8 cellular contexts compared by ENCODE assay signal in the genomic region with DNA sequence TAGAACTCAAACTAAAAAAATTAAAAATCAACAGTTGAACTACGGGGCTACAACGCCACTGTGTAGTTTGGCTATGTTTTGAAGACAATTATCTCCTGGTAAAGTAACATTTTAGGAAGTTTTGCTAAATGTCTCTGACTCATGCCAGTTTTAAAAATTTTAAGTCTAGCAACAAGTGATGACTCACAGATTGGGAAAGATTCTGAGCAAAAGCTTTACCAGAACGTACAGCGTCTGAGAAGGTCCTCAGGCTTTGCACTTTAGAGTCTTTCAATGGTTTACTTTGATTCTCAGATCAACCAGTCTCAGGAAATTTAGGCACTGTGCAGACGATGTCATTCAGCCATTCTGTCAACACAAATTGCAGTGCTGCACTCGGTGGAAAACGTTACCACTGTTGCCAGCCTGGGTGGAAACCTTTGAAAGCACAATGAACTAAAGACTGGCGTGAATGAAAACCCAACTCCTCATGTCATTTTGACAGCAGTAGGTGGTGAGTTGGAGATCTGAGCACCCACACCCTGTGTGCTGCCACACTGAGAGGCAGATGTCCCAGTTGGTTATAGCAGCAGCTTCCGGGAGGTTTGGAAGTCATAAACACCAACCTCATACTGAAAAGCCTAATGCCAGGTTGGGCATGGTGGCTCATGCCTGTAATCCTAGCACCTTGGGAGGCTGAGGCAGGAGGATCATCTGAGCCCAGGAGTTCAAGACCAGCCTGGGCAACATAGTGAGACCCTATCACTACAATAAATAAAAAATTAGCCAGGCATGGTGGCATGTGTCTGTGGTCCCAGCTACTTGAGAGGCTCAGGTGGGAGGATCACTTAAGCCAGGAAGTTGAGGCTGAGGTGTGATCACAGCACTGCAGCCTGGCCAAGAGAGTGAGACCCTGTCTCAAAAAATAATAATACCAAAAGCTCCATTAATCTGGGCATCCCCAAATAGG. TPM values are rescaled to one million over a fixed set of nuclear protein-coding genes. Genes with fewer than 3 reads are reported as not detected.
DNase-seq lines count a peak whose midpoint lies in the region; ATAC-seq lines count a peak whose summit lies in the region.

No MANE protein-coding gene starts in this region.

- H2AK5ac ChIP-seq in mesenchymal stem cell (ENCODE audit: low read length, severe bottlenecking) = no peak overlapping the region

- WGBS in mesenchymal stem cell = 33% methylated on average over 9 of the region's 9 CpGs

- peaks cover 5% of the 10 kb centered on the region for H3K79me1 ChIP-seq in mesenchymal stem cell (replicated peaks; ENCODE audit: low read length, poor library complexity, severe bottlenecking)

- H3K27ac ChIP-seq in mesenchymal stem cell (ENCODE audit: low read length, poor library complexity, severe bottlenecking) = peak overlapping the region; percentile 4

- H3K36me3 ChIP-seq in mesenchymal stem cell (ENCODE audit: control insufficient read depth in 1 of 2, insufficient read depth in 2 of 2, low read depth in 1 of 2, low read length in 2 of 2) = peaks cover 20 to 32% of the 10 kb centered on the region in 2 experiments

- H2AFZ ChIP-seq in mesenchymal stem cell (ENCODE audit: low read depth, low read length) = no peak overlapping the region

- DNase-seq in AG20443 (ENCODE audit: low spot score) (peak; percentile 79), HS-27A (ENCODE audit: low read depth) (peak; percentile 74), amniotic epithelial cell (ENCODE audit: low read depth) (peak; percentile 87), mesenchymal stem cell (peak; percentile 90), RPMI8226 (no peak)

- H4K91ac ChIP-seq in mesenchymal stem cell (ENCODE audit: low read length) = no peak overlapping the region

- H2BK5ac ChIP-seq in mesenchymal stem cell (ENCODE audit: low read depth, low read length, poor library complexity, severe bottlenecking) = no peak overlapping the region

- no peaks in the 10 kb centered on the region for H3K9me3 ChIP-seq in mesenchymal stem cell (ENCODE audit: control insufficient read depth, low read length)

- ATAC-seq in GM21825 (IDR thresholded peaks at IDR 0.05; ENCODE audit: unreplicated experiment) (no peak), HG03159 (IDR thresholded peaks at IDR 0.05; ENCODE audit: unreplicated experiment) (no peak), GM19324 (IDR thresholded peaks at IDR 0.05; ENCODE audit: low FRiP score, unreplicated experiment) (no peak)

- peaks cover 11% of the 10 kb centered on the region for H3K4me1 ChIP-seq in mesenchymal stem cell (ENCODE audit: control insufficient read depth, insufficient read depth, low read depth, low read length)

- H3K23ac ChIP-seq in mesenchymal stem cell (ENCODE audit: low read length in 2 of 2) = no peak overlapping the region

- no peaks in the 10 kb centered on the region for H3K27me3 ChIP-seq in mesenchymal stem cell (ENCODE audit: control insufficient read depth in 1 of 2, insufficient read depth in 1 of 2, low read length in 2 of 2)

- H2BK12ac ChIP-seq in mesenchymal stem cell (ENCODE audit: low read length in 2 of 2) = no peak overlapping the region

- H3K4me3 ChIP-seq in mesenchymal stem cell (ENCODE audit: insufficient read depth in 1 of 2, low read depth in 1 of 2, low read length in 2 of 2) = peak overlapping the region in 1 of 2 experiments; percentile 42

- H2BK15ac ChIP-seq in mesenchymal stem cell (ENCODE audit: low read depth, poor library complexity, severe bottlenecking) = no peak overlapping the region

- no peak overlapping the region for H3K14ac ChIP-seq in mesenchymal stem cell (ENCODE audit: low read length in 2 of 2)

- H2BK120ac ChIP-seq in mesenchymal stem cell (ENCODE audit: low read depth, low read length) = no peak overlapping the region

- no peak overlapping the region for H3K4ac ChIP-seq in mesenchymal stem cell (ENCODE audit: low read depth in 1 of 2, low read length in 2 of 2)

- H3K4me2 ChIP-seq in mesenchymal stem cell (ENCODE audit: low read length, poor library complexity, severe bottlenecking) = no peak overlapping the region

- H4K8ac ChIP-seq in mesenchymal stem cell (ENCODE audit: low read length) = no peak overlapping the region

- H3K9ac ChIP-seq in mesenchymal stem cell (ENCODE audit: low read length) = peak overlapping the region; percentile 62

- peak overlapping the region in 1 of 2 experiments; percentile 6 for H3K18ac ChIP-seq in mesenchymal stem cell (ENCODE audit: low read depth in 1 of 2, low read length in 2 of 2)

RNA-seq across cellular contexts. Expression of a gene that starts 6.3 kb away (rescaled TPM):
- 6.3 TPM for polyA plus RNA-seq in mesenchymal stem cell (2013, experiment 1 of 2)
- polyA plus RNA-seq in mesenchymal stem cell (2013, experiment 2 of 2) = 5.7 TPM

RNA-seq across cellular contexts. Expression of a gene that starts 47.1 kb away (rescaled TPM):
- 80.7 TPM for polyA plus RNA-seq in mesenchymal stem cell (2013, experiment 1 of 2)
- polyA plus RNA-seq in mesenchymal stem cell (2013, experiment 2 of 2) = 81.9 TPM
